Comparison of ENCODE assay signal across 8 cellular contexts in genomic region chr2:176106636-176107539, GRCh38. TPM values are rescaled to one million over a fixed set of nuclear protein-coding genes. Genes with fewer than 3 reads are reported as not detected.
DNase-seq lines count a peak whose midpoint lies in the region; ATAC-seq and TF ChIP-seq lines count a peak whose summit lies in the region.

TSS of gene HOXD11 (plus strand) at chr2:176107280. CDS start at chr2:176107356, 76 bp downstream.

- no peaks in the 10 kb centered on the region for H3K36me3 Mint-ChIP-seq in T-helper 1 cell treated with Interleukin-12 subunit alpha and Interleukin-12 subunit beta and Interleukin-4 antibody, amounts not matched to agents 30 μg/mL and 1 μg/mL, for 36 hours (ENCODE audit: low read depth)
- no peaks in the 10 kb centered on the region for H3K36me3 Mint-ChIP-seq in dendritic cell treated with granulocyte-macrophage colony-stimulating factor and Interleukin-4, amounts not matched to agents 40 ng/mL and 50 ng/mL, for 4 days (ENCODE audit: low read depth)

- TF ChIP-seq CTCF in omental fat pad (IDR thresholded peaks at IDR 0.05) = no peak

- peak within 1 kb of the TSS; percentile 8 for H3K4me3 Mint-ChIP-seq in T-helper 1 cell treated with Interleukin-12 subunit alpha and Interleukin-12 subunit beta and Interleukin-4 antibody, amounts not matched to agents 30 μg/mL and 1 μg/mL, for 36 hours
- peak within 1 kb of the TSS; percentile 13 for H3K4me3 Mint-ChIP-seq in dendritic cell treated with granulocyte-macrophage colony-stimulating factor and Interleukin-4, amounts not matched to agents 40 ng/mL and 50 ng/mL, for 4 days

- peaks cover 3% of the 10 kb centered on the region for H3K9me3 Mint-ChIP-seq in T-helper 1 cell treated with Interleukin-12 subunit alpha and Interleukin-12 subunit beta and Interleukin-4 antibody, amounts not matched to agents 30 μg/mL and 1 μg/mL, for 36 hours
- H3K9me3 Mint-ChIP-seq in dendritic cell treated with granulocyte-macrophage colony-stimulating factor and Interleukin-4, amounts not matched to agents 40 ng/mL and 50 ng/mL, for 4 days = no peaks in the 10 kb centered on the region

- peaks cover 89% of the 10 kb centered on the region for H3K27me3 Mint-ChIP-seq in T-helper 1 cell treated with Interleukin-12 subunit alpha and Interleukin-12 subunit beta and Interleukin-4 antibody, amounts not matched to agents 30 μg/mL and 1 μg/mL, for 36 hours (ENCODE audit: low read depth)
- peaks cover 84% of the 10 kb centered on the region for H3K27me3 Mint-ChIP-seq in dendritic cell treated with granulocyte-macrophage colony-stimulating factor and Interleukin-4, amounts not matched to agents 40 ng/mL and 50 ng/mL, for 4 days

- DNase-seq in T-helper 1 cell (no peak), NCI-H510A (lab: John Stamatoyannopoulos, UW) (peak; percentile 70), omental fat pad (ENCODE audit: low spot score) (no peak)

- H3K27ac Mint-ChIP-seq in T-helper 1 cell treated with Interleukin-12 subunit alpha and Interleukin-12 subunit beta and Interleukin-4 antibody, amounts not matched to agents 30 μg/mL and 1 μg/mL, for 36 hours = peak within 1 kb of the TSS; percentile 67
- no peak within 1 kb of the TSS for H3K27ac Mint-ChIP-seq in dendritic cell treated with granulocyte-macrophage colony-stimulating factor and Interleukin-4, amounts not matched to agents 40 ng/mL and 50 ng/mL, for 4 days

- peaks cover 8% of the 10 kb centered on the region for H3K4me1 Mint-ChIP-seq in T-helper 1 cell treated with Interleukin-12 subunit alpha and Interleukin-12 subunit beta and Interleukin-4 antibody, amounts not matched to agents 30 μg/mL and 1 μg/mL, for 36 hours (ENCODE audit: low read depth)
- H3K4me1 Mint-ChIP-seq in dendritic cell treated with granulocyte-macrophage colony-stimulating factor and Interleukin-4, amounts not matched to agents 40 ng/mL and 50 ng/mL, for 4 days (ENCODE audit: low read depth) = peaks cover 31% of the 10 kb centered on the region

- ATAC-seq in omental fat pad (ENCODE audit: low FRiP score) = peak; percentile 74
- no peak for ATAC-seq in HG02973 (IDR thresholded peaks at IDR 0.05; ENCODE audit: unreplicated experiment)
- ATAC-seq in GM21447 (IDR thresholded peaks at IDR 0.05; ENCODE audit: unreplicated experiment) = no peak
- ATAC-seq in GM21515 (IDR thresholded peaks at IDR 0.05; ENCODE audit: unreplicated experiment) = no peak

- intact Hi-C loops in dendritic cell treated with granulocyte-macrophage colony-stimulating factor and Interleukin-4, amounts not matched to agents 40 ng/mL and 50 ng/mL, for 4 days (cut with micrococcal nuclease) = no loop called here

RNA-seq across cellular contexts. Expression of gene HOXD11, which starts in this region (rescaled TPM):
- total RNA-seq in omental fat pad = not detected

Comparison
In these comparisons a context has a peak if more than half of its experiments do, and no peak if none do; other contexts are left out.
1. Peak in ATAC-seq in omental fat pad; RNA of the gene not detected or under 1 TPM.